In the genomic region with DNA sequence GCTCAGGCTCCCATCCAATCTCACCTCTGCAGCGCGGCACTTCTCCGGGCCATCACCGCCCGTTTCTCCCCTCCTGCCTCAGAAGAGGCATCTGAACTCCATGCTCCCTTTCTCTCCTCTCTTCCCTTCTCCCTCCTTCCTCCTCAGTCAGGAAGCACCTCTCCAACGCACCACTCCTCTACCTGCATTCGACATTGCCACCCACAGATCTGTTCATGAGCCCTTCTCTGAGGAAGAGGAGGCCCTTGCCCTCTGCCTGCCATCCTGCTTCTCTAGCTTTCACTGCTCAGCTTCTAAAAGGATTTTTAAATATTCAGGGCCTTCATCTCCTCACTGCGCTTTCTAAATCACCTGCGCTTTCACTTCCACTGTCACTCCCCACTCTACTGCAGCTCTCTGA, we compare ENCODE assay signal across 21 cellular contexts.
DNase-seq lines count a peak whose midpoint lies in the region; ATAC-seq and TF ChIP-seq lines count a peak whose summit lies in the region.
"Had no signal": no experiment of that assay in that cellular context is flagged by ENCODE, and none has a peak within 500 bp of the region (broad histone marks: within the 10 kb centered on the region; RNA-seq: fewer than 3 reads in every experiment).

No MANE protein-coding gene starts in this region.

- H3K4me3 Mint-ChIP-seq in activated T-cell treated with anti-CD3 and anti-CD28 coated beads, Interleukin-2, amount 50 U/mL, for 72 hours, result no peak overlapping the region
- no peak overlapping the region for H3K4me3 Mint-ChIP-seq in Calu3 (ENCODE audit: low read depth, unreplicated experiment)
- no peak overlapping the region for H3K4me3 Mint-ChIP-seq in progenitor cell of endocrine pancreas (ENCODE audit: low read depth)

- no peaks in the 10 kb centered on the region for H3K9me3 ChIP-seq in mucosa of descending colon
- H3K9me3 ChIP-seq: BE2C had no signal

- H3K36me3 ChIP-seq in mucosa of descending colon (ENCODE audit: low read depth), result peaks cover 4% of the 10 kb centered on the region
- H3K36me3 ChIP-seq: BE2C had no signal

- peaks cover 3 to 8% of the 10 kb centered on the region in 2 donors for H3K36me3 Mint-ChIP-seq in activated T-cell treated with anti-CD3 and anti-CD28 coated beads, Interleukin-2, amount 50 U/mL, for 72 hours (ENCODE audit: insufficient read depth in 2 of 2)
- H3K36me3 Mint-ChIP-seq in Calu3 (ENCODE audit: insufficient read depth, unreplicated experiment) (peaks cover 35% of the 10 kb centered on the region), progenitor cell of endocrine pancreas (ENCODE audit: insufficient read depth) (peaks cover 17% of the 10 kb centered on the region)

- H3K4me1 ChIP-seq in mucosa of descending colon (ENCODE audit: low read depth), result no peaks in the 10 kb centered on the region
- H3K4me1 ChIP-seq: BE2C had no signal

- peak overlapping the region; percentile 3 for H3K27ac Mint-ChIP-seq in activated T-cell treated with anti-CD3 and anti-CD28 coated beads, Interleukin-2, amount 50 U/mL, for 72 hours
- peak overlapping the region; percentile 21 for H3K27ac Mint-ChIP-seq in Calu3 (ENCODE audit: unreplicated experiment)
- H3K27ac Mint-ChIP-seq in progenitor cell of endocrine pancreas, result peak overlapping the region; percentile 39

- H3K9me3 Mint-ChIP-seq in activated T-cell treated with anti-CD3 and anti-CD28 coated beads, Interleukin-2, amount 50 U/mL, for 72 hours, result peaks cover 0 to 2% of the 10 kb centered on the region in 2 donors
- H3K9me3 Mint-ChIP-seq in Calu3 (ENCODE audit: low read depth, unreplicated experiment), result no peaks in the 10 kb centered on the region
- H3K9me3 Mint-ChIP-seq in progenitor cell of endocrine pancreas (ENCODE audit: low read depth), result no peaks in the 10 kb centered on the region

- H3K4me3 ChIP-seq in mucosa of descending colon, result no peak overlapping the region

- H3K27ac ChIP-seq in caudate nucleus (ENCODE audit: low read depth, low read length), result peak overlapping the region; percentile 24

- BruUV-seq in Calu3 (replicated peaks; lab: Mats Ljungman, UMichigan), result no TSS peak

- H3K27me3 Mint-ChIP-seq in activated T-cell treated with anti-CD3 and anti-CD28 coated beads, Interleukin-2, amount 50 U/mL, for 72 hours (ENCODE audit: low read depth), result no peaks in the 10 kb centered on the region
- no peaks in the 10 kb centered on the region for H3K27me3 Mint-ChIP-seq in Calu3 (ENCODE audit: unreplicated experiment)
- H3K27me3 Mint-ChIP-seq in progenitor cell of endocrine pancreas, result no peaks in the 10 kb centered on the region

- no peak for DNase-seq in activated T-cell treated with anti-CD3 and anti-CD28 coated beads, Interleukin-2, amount 50 U/mL, for 72 hours
- no peak for DNase-seq in activated T-cell treated with anti-CD3 and anti-CD28 coated beads, Interleukin-2, amount 50 U/mL, for 48 hours
- DNase-seq in Calu3 (no peak), caudate nucleus (lab: John Stamatoyannopoulos, UW) (peak in 23 of 61 donors; percentile 4 to 70 (median 22)), progenitor cell of endocrine pancreas (ENCODE audit: low spot score, unreplicated experiment) (no peak), mucosa of descending colon (no peak), C1 segment of cervical spinal cord (lab: John Stamatoyannopoulos, UW) (no peak), G401 (ENCODE audit: low spot score) (no peak)
- DNase-seq: 8988T, BE2C, DMS 273 treated with DMSO at 0.1 percent for 48 hours, DND-41, KG1, NCI-H1417 treated with DMSO at 0.1 percent for 48 hours, NCI-H187 treated with DMSO at 0.1 percent for 48 hours, NCI-H2227 treated with DMSO at 0.1 percent for 48 hours, NCI-H524, NCI-H82, OCI-M1, SHP77 treated with DMSO at 0.1 percent for 48 hours had no signal

- TF ChIP-seq CTCF in Calu3 (IDR thresholded peaks at IDR 0.05; ENCODE audit: unreplicated experiment), result no peak
- no peak for TF ChIP-seq CTCF in progenitor cell of endocrine pancreas (IDR thresholded peaks at IDR 0.05; ENCODE audit: unreplicated experiment)
- no peak for TF ChIP-seq CTCF in mucosa of descending colon (IDR thresholded peaks at IDR 0.05)

- CTCF ChIA-PET in Calu3 (lab: Charles Lee), result no interaction called here

- in situ Hi-C loops in G401 (cut with HindIII; ENCODE audit: low sequenced_read_pairs), result no loop called here

- intact Hi-C loops in Calu3 (cut with micrococcal nuclease; ENCODE audit: unreplicated experiment) (no loop called here), mucosa of descending colon (cut with DNase I, micrococcal nuclease) (no loop called here)

- ATAC-seq in activated T-cell treated with anti-CD3 and anti-CD28 coated beads, Interleukin-2, amount 50 U/mL, for 72 hours (replicated peaks in 1 of 2), result no peak
- ATAC-seq in mucosa of descending colon, result no peak
- ATAC-seq: HepG2 had no signal

- H3K4me1 Mint-ChIP-seq in activated T-cell treated with anti-CD3 and anti-CD28 coated beads, Interleukin-2, amount 50 U/mL, for 72 hours (ENCODE audit: low read depth), result peaks cover 10% of the 10 kb centered on the region
- H3K4me1 Mint-ChIP-seq in Calu3 (ENCODE audit: low read depth, unreplicated experiment) (no peaks in the 10 kb centered on the region), progenitor cell of endocrine pancreas (ENCODE audit: low read depth) (no peaks in the 10 kb centered on the region)
